ENCODE assay signal across 23 cellular contexts in genomic region chr6:24752917-24753486, GRCh38. TPM values are rescaled to one million over a fixed set of nuclear protein-coding genes. Genes with fewer than 3 reads are reported as not detected.
DNase-seq lines count a peak whose midpoint lies in the region; ATAC-seq, FAIRE-seq and TF ChIP-seq lines count a peak whose summit lies in the region.
"Had no signal": no experiment of that assay in that cellular context is flagged by ENCODE, and none has a peak within 500 bp of the region (broad histone marks: within the 10 kb centered on the region; RNA-seq: fewer than 3 reads in every experiment).

No MANE protein-coding gene starts in this region.

- no peaks in the 10 kb centered on the region for H3K4me1 Mint-ChIP-seq in Caco-2 (ENCODE audit: low read depth, unreplicated experiment)
- peaks cover 32% of the 10 kb centered on the region for H3K4me1 Mint-ChIP-seq in dendritic cell treated with granulocyte-macrophage colony-stimulating factor and Interleukin-4, amounts not matched to agents 40 ng/mL and 50 ng/mL, for 4 days (ENCODE audit: low read depth)
- H3K4me1 Mint-ChIP-seq: CD8-positive, alpha-beta memory T cell had no signal

- CTCF ChIA-PET in Caco-2 (lab: Charles Lee), result interaction anchor here (0.8 kb wide), 1 partner anchor 14 kb away, joined by 3 read pairs; no protein-coding TSS in a partner anchor

- 72 to 80% methylated on average over 1 of the region's 1 CpG for WGBS in pancreas, 2 donors
- no CpG with 5 or more reads among the region's 1 CpG for WGBS in neuronal stem cell (ENCODE audit: extremely low coverage in 2 of 2, insufficient read length in 2 of 2, insufficient replicate concordance in 1 of 2), 2 donors

- H2BK12ac ChIP-seq in neuronal stem cell (ENCODE audit: low read length), result no peak overlapping the region

- H2AK5ac ChIP-seq in neuronal stem cell (ENCODE audit: low read depth, low read length), result no peak overlapping the region

- no peak overlapping the region for H2BK5ac ChIP-seq in neuronal stem cell (ENCODE audit: low read length)

- H2BK120ac ChIP-seq in neuronal stem cell (ENCODE audit: low read depth, low read length), result no peak overlapping the region

- H3K27ac Mint-ChIP-seq in Caco-2 (ENCODE audit: unreplicated experiment), result no peak overlapping the region
- H3K27ac Mint-ChIP-seq in dendritic cell treated with granulocyte-macrophage colony-stimulating factor and Interleukin-4, amounts not matched to agents 40 ng/mL and 50 ng/mL, for 4 days, result peak overlapping the region; percentile 56
- H3K27ac Mint-ChIP-seq: H9, IgD-negative memory B cell had no signal

- no peak overlapping the region for H3K4ac ChIP-seq in neuronal stem cell (ENCODE audit: low read length)

- no peak overlapping the region for H3K4me2 ChIP-seq in neuronal stem cell (ENCODE audit: insufficient read depth, low read length, poor library complexity, severe bottlenecking)
- H3K4me2 ChIP-seq: BLaER1 had no signal

- peak overlapping the region in 2 of 4 donors; percentile 3 to 23 for H3K27ac ChIP-seq in pancreas
- no peak overlapping the region for H3K27ac ChIP-seq in neuronal stem cell (replicated peaks; ENCODE audit: low read length)
- H3K27ac ChIP-seq: BLaER1, RWPE1, SJSA1 had no signal

- H2BK15ac ChIP-seq in neuronal stem cell (ENCODE audit: low read length), result no peak overlapping the region

- H3K4me3 ChIP-seq in Caco-2 (ENCODE audit: low read depth, low read length), result no peak overlapping the region
- no peak overlapping the region for H3K4me3 ChIP-seq in pancreas
- H3K4me3 ChIP-seq in neuronal stem cell (ENCODE audit: low read length in 2 of 2), result no peak overlapping the region
- H3K4me3 ChIP-seq: BLaER1, SJSA1 had no signal

- H3K4me3 Mint-ChIP-seq in Caco-2 (ENCODE audit: unreplicated experiment), result no peak overlapping the region
- H3K4me3 Mint-ChIP-seq in dendritic cell treated with granulocyte-macrophage colony-stimulating factor and Interleukin-4, amounts not matched to agents 40 ng/mL and 50 ng/mL, for 4 days, result no peak overlapping the region
- H3K4me3 Mint-ChIP-seq: CD8-positive, alpha-beta memory T cell; H9; IgD-negative memory B cell had no signal

- H3K36me3 ChIP-seq in Caco-2 (ENCODE audit: control insufficient read depth, insufficient read depth, low read length) (no peaks in the 10 kb centered on the region), pancreas (no peaks in the 10 kb centered on the region), neuronal stem cell (replicated peaks in 1 of 2; ENCODE audit: control insufficient read depth in 2 of 2, insufficient read depth in 2 of 2, low read length in 2 of 2) (no peaks in the 10 kb centered on the region)
- H3K36me3 ChIP-seq: BLaER1, SJSA1 had no signal

- no peak overlapping the region for H3K18ac ChIP-seq in neuronal stem cell (ENCODE audit: low read length)

- no peak overlapping the region for H3K14ac ChIP-seq in neuronal stem cell (ENCODE audit: low read length)

- in situ Hi-C loops in GM13976 (cut with MboI; ENCODE audit: low sequenced_read_pairs, unreplicated experiment), result no loop called here

- H3K4me1 ChIP-seq in Caco-2 (peaks cover 13% of the 10 kb centered on the region; the same call in 1 of the 2 replicates), pancreas (peaks cover 0 to 25% (median 7%) of the 10 kb centered on the region in 3 donors), neuronal stem cell (ENCODE audit: control insufficient read depth in 2 of 2, insufficient read depth in 1 of 2, low read depth in 1 of 2, low read length in 2 of 2) (peaks cover 0 to 2% of the 10 kb centered on the region in 2 donors)
- H3K4me1 ChIP-seq: BLaER1, SJSA1 had no signal

- H3K23ac ChIP-seq in neuronal stem cell (ENCODE audit: low read depth, low read length, poor library complexity), result no peak overlapping the region

- FAIRE-seq in pancreas (lab: Jason Lieb, UNC), result no peak
- FAIRE-seq: GM19239 had no signal

- no peak overlapping the region for H4K91ac ChIP-seq in neuronal stem cell (ENCODE audit: low read depth, low read length, poor library complexity)

- H3K36me3 Mint-ChIP-seq in Caco-2 (ENCODE audit: insufficient read depth, unreplicated experiment), result no peaks in the 10 kb centered on the region
- peaks cover 18% of the 10 kb centered on the region for H3K36me3 Mint-ChIP-seq in dendritic cell treated with granulocyte-macrophage colony-stimulating factor and Interleukin-4, amounts not matched to agents 40 ng/mL and 50 ng/mL, for 4 days (ENCODE audit: low read depth)

- POLR2A ChIA-PET in Caco-2 (lab: Charles Lee), result interaction anchor here (1.0 kb wide), 1 partner anchor 31 kb away, joined by 4 read pairs; no protein-coding TSS in a partner anchor

- intact Hi-C loops in Caco-2 (cut with micrococcal nuclease; ENCODE audit: unreplicated experiment) (no loop called here), pancreas (cut with DNase I) (no loop called here)
- intact Hi-C loops in dendritic cell treated with granulocyte-macrophage colony-stimulating factor and Interleukin-4, amounts not matched to agents 40 ng/mL and 50 ng/mL, for 4 days (cut with micrococcal nuclease), result no loop called here

- H3K27me3 ChIP-seq in Caco-2 (replicated peaks; ENCODE audit: control insufficient read depth, insufficient read depth, low read length) (no peaks in the 10 kb centered on the region), pancreas (no peaks in the 10 kb centered on the region), neuronal stem cell (ENCODE audit: control insufficient read depth in 3 of 3, insufficient read depth in 3 of 3, low read depth in 1 of 3, low read length in 3 of 3) (peaks cover 0 to 3% (median 0%) of the 10 kb centered on the region in 3 experiments)
- H3K27me3 ChIP-seq: BLaER1, SJSA1 had no signal

- no peaks in the 10 kb centered on the region for H3K27me3 Mint-ChIP-seq in Caco-2 (ENCODE audit: insufficient read depth, unreplicated experiment)
- H3K27me3 Mint-ChIP-seq in dendritic cell treated with granulocyte-macrophage colony-stimulating factor and Interleukin-4, amounts not matched to agents 40 ng/mL and 50 ng/mL, for 4 days, result no peaks in the 10 kb centered on the region

- ATAC-seq in pancreas (peak in 3 of 4 donors; percentile 23 to 32 (median 24)), HG03521 (IDR thresholded peaks at IDR 0.05; ENCODE audit: unreplicated experiment) (no peak)

- DNase-seq in Caco-2 (peak; percentile 49 to 63), M059J (ENCODE audit: low read depth) (peak; percentile 42), pancreas (no peak), SW480 (ENCODE audit: low spot score) (no peak), neuronal stem cell (ENCODE audit: low spot score) (no peak), GM13976 (ENCODE audit: low spot score) (no peak)
- DNase-seq: CD8-positive, alpha-beta memory T cell; H9; MV-4-11; NCI-H1417 treated with DMSO at 0.1 percent for 48 hours; NCI-H1930; NCI-H446; NCI-H69 had no signal

- H3K9ac ChIP-seq in neuronal stem cell (ENCODE audit: low read depth, low read length, poor library complexity), result no peak overlapping the region
- H3K9ac ChIP-seq: BLaER1 had no signal

- TF ChIP-seq CTCF in Caco-2 (IDR thresholded peaks at IDR 0.05; ENCODE audit: insufficient read depth in 1 of 2, low read depth in 1 of 2, low read length in 1 of 2, severe bottlenecking in 1 of 2, unreplicated experiment in 1 of 2) (no peak), pancreas (IDR thresholded peaks at IDR 0.05) (no peak), GM13976 (IDR thresholded peaks at IDR 0.05; ENCODE audit: borderline replicate concordance, control extremely low read depth, extremely low read depth, insufficient read depth, missing control alignments) (no peak)

- H3K9me3 ChIP-seq in Caco-2 (0 out of 2 replicates have a peak, but pooled peaks cover 6% of the 10 kb centered on the region), pancreas (no peaks in the 10 kb centered on the region), neuronal stem cell (replicated peaks in 1 of 2; ENCODE audit: control insufficient read depth in 2 of 2, insufficient read depth in 1 of 2, low read depth in 1 of 2, low read length in 2 of 2) (no peaks in the 10 kb centered on the region)
- H3K9me3 ChIP-seq: SJSA1 had no signal

- H3K9me3 Mint-ChIP-seq in Caco-2 (ENCODE audit: unreplicated experiment), result peaks cover 9% of the 10 kb centered on the region
- peaks cover 22% of the 10 kb centered on the region for H3K9me3 Mint-ChIP-seq in dendritic cell treated with granulocyte-macrophage colony-stimulating factor and Interleukin-4, amounts not matched to agents 40 ng/mL and 50 ng/mL, for 4 days
- H3K9me3 Mint-ChIP-seq: IgD-negative memory B cell had no signal

- H3K79me1 ChIP-seq in neuronal stem cell (ENCODE audit: low read depth, low read length), result no peaks in the 10 kb centered on the region

- no peak overlapping the region for H4K8ac ChIP-seq in neuronal stem cell (ENCODE audit: low read depth, low read length)

- BruUV-seq in Caco-2 (replicated peaks; lab: Mats Ljungman, UMichigan), result no TSS peak

- H2AFZ ChIP-seq in neuronal stem cell (ENCODE audit: low read length), result no peak overlapping the region

RNA-seq across cellular contexts. Expression of gene GMNN, which starts 21.7 kb away (rescaled TPM):
- total RNA-seq in Caco-2 (2022) (66.5 and 70.0 TPM in 2 replicates), pancreas (10 to 100 TPM; 36.5 to 69.4 (median 50.3) TPM)
- total RNA-seq in M059J (2014; rRNA removed; shearing (Covaris generic)), result 105 and 133 TPM in 2 replicates
- polyA plus RNA-seq in pancreas, result 10 to 100 TPM; 44.4 to 57.0 TPM
- 95.7 TPM for polyA plus RNA-seq in neuronal stem cell (2013, experiment 1 of 2)
- polyA plus RNA-seq in neuronal stem cell (2013, experiment 2 of 2), result 97.4 TPM

RNA-seq across cellular contexts. Expression of gene C6orf62, which starts 34.0 kb away (rescaled TPM):
- 74.2 and 75.3 TPM in 2 replicates for total RNA-seq in Caco-2 (2022)
- 181 and 379 TPM in 2 replicates for total RNA-seq in M059J (2014; rRNA removed; shearing (Covaris generic))
- 10 to 100 TPM; 33.7 to 85.6 (median 53.2) TPM for total RNA-seq in pancreas
- polyA plus RNA-seq in pancreas, result 10 to 100 TPM; 45.7 to 52.4 TPM
- polyA plus RNA-seq in neuronal stem cell (2013, experiment 1 of 2), result 51.6 TPM
- 52.1 TPM for polyA plus RNA-seq in neuronal stem cell (2013, experiment 2 of 2)

RNA-seq across cellular contexts. Expression of gene ARMH2, which starts 45.7 kb away (rescaled TPM):
- total RNA-seq in Caco-2 (2022) (not detected in 2 replicates), pancreas (not detected)
- total RNA-seq in M059J (2014; rRNA removed; shearing (Covaris generic)), result not detected in 2 replicates
- polyA plus RNA-seq in pancreas, result not detected
- polyA plus RNA-seq in neuronal stem cell (2013, experiment 1 of 2), result not detected
- not detected for polyA plus RNA-seq in neuronal stem cell (2013, experiment 2 of 2)
- total RNA-seq: A172, H9, HT-29, OCI-LY7, SJSA1 had no signal

Comparison
In these comparisons a context has a peak if more than half of its experiments do, and no peak if none do; other contexts are left out.
1. DNase-seq: peak in Caco-2 (2 of 2) and M059J (single experiment); none in pancreas (0 of 6), SW480 (single experiment), neuronal stem cell (single experiment) and GM13976 (single experiment).